In the genomic region with DNA sequence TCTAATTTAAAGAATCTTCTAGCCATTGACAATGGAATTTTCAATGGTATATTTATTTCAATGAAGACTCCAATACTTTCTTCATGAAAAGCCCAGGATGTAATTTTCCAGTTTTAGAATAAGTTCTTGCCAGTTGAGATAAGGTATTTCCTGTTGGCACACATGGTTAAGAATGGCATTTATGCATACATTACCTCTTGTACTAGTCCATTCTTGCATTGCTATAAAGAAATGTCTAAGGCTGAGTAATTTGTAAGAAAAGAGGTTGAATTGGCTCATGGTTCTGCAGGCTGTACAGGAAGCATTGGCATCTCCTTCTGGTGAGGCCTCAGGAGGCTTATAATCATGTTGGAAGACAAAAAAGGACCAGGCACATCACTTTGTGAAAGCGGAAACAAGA, we compare ENCODE assay signal across 1 cellular context.
TF ChIP-seq lines count a peak whose summit lies in the region.

No MANE protein-coding gene starts in this region.

TF ChIP-seq in WTC11, 78 proteins besides CTCF, POLR2A, EP300 and RAD21 (continued from another document):
- no peak for TF ChIP-seq SMAD3 (CRISPR knock-in tag; IDR thresholded peaks at IDR 0.05; ENCODE audit: borderline replicate concordance)
- TF ChIP-seq MXD4 (CRISPR knock-in tag; IDR thresholded peaks at IDR 0.05; ENCODE audit: borderline replicate concordance) = no peak
- no peak for TF ChIP-seq ZNF138 (CRISPR knock-in tag; conservative IDR thresholded peaks at IDR 0.05)
- no peak for TF ChIP-seq GTF2I (CRISPR knock-in tag; conservative IDR thresholded peaks at IDR 0.05)
- TF ChIP-seq, protein P1, sequence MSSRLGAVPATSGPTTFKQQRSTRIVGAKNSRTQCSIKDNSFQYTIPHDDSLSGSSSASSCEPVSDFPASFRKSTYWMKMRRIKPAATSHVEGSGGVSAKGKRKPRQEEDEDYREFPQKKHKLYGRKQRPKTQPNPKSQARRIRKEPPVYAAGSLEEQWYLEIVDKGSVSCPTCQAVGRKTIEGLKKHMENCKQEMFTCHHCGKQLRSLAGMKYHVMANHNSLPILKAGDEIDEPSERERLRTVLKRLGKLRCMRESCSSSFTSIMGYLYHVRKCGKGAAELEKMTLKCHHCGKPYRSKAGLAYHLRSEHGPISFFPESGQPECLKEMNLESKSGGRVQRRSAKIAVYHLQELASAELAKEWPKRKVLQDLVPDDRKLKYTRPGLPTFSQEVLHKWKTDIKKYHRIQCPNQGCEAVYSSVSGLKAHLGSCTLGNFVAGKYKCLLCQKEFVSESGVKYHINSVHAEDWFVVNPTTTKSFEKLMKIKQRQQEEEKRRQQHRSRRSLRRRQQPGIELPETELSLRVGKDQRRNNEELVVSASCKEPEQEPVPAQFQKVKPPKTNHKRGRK (CRISPR knock-in tag; IDR thresholded peaks at IDR 0.05; ENCODE audit: borderline replicate concordance) = no peak
- no peak for TF ChIP-seq CBFB (CRISPR knock-in tag; IDR thresholded peaks at IDR 0.05; ENCODE audit: low read depth)
